ENCODE assay signal across 26 cellular contexts in genomic region chr21:41604583-41605041, GRCh38.
DNase-seq lines count a peak whose midpoint lies in the region; ATAC-seq, FAIRE-seq and TF ChIP-seq lines count a peak whose summit lies in the region.
"Had no signal": no experiment of that assay in that cellular context is flagged by ENCODE, and none has a peak within 500 bp of the region (broad histone marks: within the 10 kb centered on the region; RNA-seq: fewer than 3 reads in every experiment).

No MANE protein-coding gene starts in this region.

- H3K4me3 Mint-ChIP-seq in GM23338 = no peak overlapping the region
- no peak overlapping the region for H3K4me3 Mint-ChIP-seq in nephron
- H3K4me3 Mint-ChIP-seq in activated CD4-positive, alpha-beta T cell treated with anti-CD3 and anti-CD28 coated beads, Interleukin-2, amount 10 ng/mL, durations not matched to agents 7 days and 5 days = no peak overlapping the region
- H3K4me3 Mint-ChIP-seq: activated naive CD8-positive, alpha-beta T cell treated with anti-CD3 and anti-CD28 coated beads for 36 hours; CD14-positive monocyte; immature natural killer cell; mesothelial cell of epicardium; naive thymus-derived CD4-positive, alpha-beta T cell; T-helper 1 cell treated with Interleukin-12 subunit alpha and Interleukin-12 subunit beta and Interleukin-4 antibody, amounts not matched to agents 30 μg/mL and 1 μg/mL, for 36 hours; type B pancreatic cell had no signal

- no peaks in the 10 kb centered on the region for H3K9me1 ChIP-seq in K562 (ENCODE audit: control insufficient read depth, insufficient read depth, low read length)

- H3K4me1 ChIP-seq in GM23338 (ENCODE audit: insufficient read depth) (no peaks in the 10 kb centered on the region; the same call in 1 of the 2 replicates), K562 (replicated peaks in 1 of 2; ENCODE audit: control insufficient read depth in 2 of 2, insufficient read depth in 2 of 2, low read length in 2 of 2) (peaks cover 0 to 4% of the 10 kb centered on the region in 2 experiments; a peak in 1 of 5 replicates), upper lobe of right lung (peaks cover 1% of the 10 kb centered on the region)
- H3K4me1 ChIP-seq: left ventricle myocardium inferior had no signal

- H3K9me3 ChIP-seq in K562 (replicated peaks; ENCODE audit: control insufficient read depth, insufficient read depth, low read depth, low read length) = no peaks in the 10 kb centered on the region
- H3K9me3 ChIP-seq in upper lobe of right lung = no peaks in the 10 kb centered on the region
- H3K9me3 ChIP-seq: esophagus squamous epithelium, heart right ventricle, left ventricle myocardium inferior had no signal

- no peak overlapping the region for H3K9ac ChIP-seq in K562 (ENCODE audit: insufficient read depth in 1 of 2, low read depth in 2 of 2, low read length in 2 of 2)

- H3K27me3 ChIP-seq in GM23338 (ENCODE audit: insufficient read depth) = no peaks in the 10 kb centered on the region
- H3K27me3 ChIP-seq in K562 (ENCODE audit: control insufficient read depth in 2 of 2, insufficient read depth in 2 of 2, low read length in 2 of 2) = peaks cover 14 to 47% of the 10 kb centered on the region in 2 experiments
- H3K27me3 ChIP-seq in upper lobe of right lung = no peaks in the 10 kb centered on the region

- ATAC-seq in GM23338 (peak; percentile 72), K562 (no peak), upper lobe of right lung (no peak), left colon (no peak)
- ATAC-seq: heart right ventricle; naive thymus-derived CD4-positive, alpha-beta T cell had no signal

- H3K9me2 ChIP-seq in GM23338 (ENCODE audit: insufficient read depth) = no peaks in the 10 kb centered on the region

- H3K79me2 ChIP-seq in GM23338 (replicated peaks; ENCODE audit: insufficient read depth) (no peaks in the 10 kb centered on the region), K562 (ENCODE audit: control insufficient read depth, insufficient read depth, low read length) (no peaks in the 10 kb centered on the region)

- H3K4me1 Mint-ChIP-seq in GM23338 = peaks cover 11% of the 10 kb centered on the region
- H3K4me1 Mint-ChIP-seq in nephron = peaks cover 17% of the 10 kb centered on the region
- no peaks in the 10 kb centered on the region for H3K4me1 Mint-ChIP-seq in activated CD4-positive, alpha-beta T cell treated with anti-CD3 and anti-CD28 coated beads, Interleukin-2, amount 10 ng/mL, durations not matched to agents 7 days and 5 days
- H3K4me1 Mint-ChIP-seq: activated naive CD8-positive, alpha-beta T cell treated with anti-CD3 and anti-CD28 coated beads for 36 hours; CD14-positive monocyte; immature natural killer cell had no signal

- no peak for TF ChIP-seq CTCF in GM23338 (conservative IDR thresholded peaks at IDR 0.05; ENCODE audit: low read depth in 2 of 2)
- no peak for TF ChIP-seq CTCF in K562 (IDR thresholded peaks at IDR 0.05 in 2 of 3, conservative IDR thresholded peaks at IDR 0.05 in 1 of 3; ENCODE audit: insufficient read depth in 2 of 3, low read depth in 1 of 3, low read length in 3 of 3)
- TF ChIP-seq CTCF in nephron (IDR thresholded peaks at IDR 0.05; ENCODE audit: unreplicated experiment in 3 of 3) = no peak
- TF ChIP-seq CTCF in upper lobe of right lung (IDR thresholded peaks at IDR 0.05) = no peak

- H3K27me3 Mint-ChIP-seq in GM23338 (ENCODE audit: insufficient read depth, low read depth, poor library complexity) (peaks cover 11% of the 10 kb centered on the region), nephron (ENCODE audit: low read depth) (peaks cover 22% of the 10 kb centered on the region)
- H3K27me3 Mint-ChIP-seq in activated CD4-positive, alpha-beta T cell treated with anti-CD3 and anti-CD28 coated beads, Interleukin-2, amount 10 ng/mL, durations not matched to agents 7 days and 5 days = peaks cover 2% of the 10 kb centered on the region
- H3K27me3 Mint-ChIP-seq: type B pancreatic cell had no signal

- in situ Hi-C loops in K562 (cut with MboI) = no loop called here

- intact Hi-C loops in K562 (cut with micrococcal nuclease) (no loop called here), upper lobe of right lung (cut with DNase I) (no loop called here), left colon (cut with DNase I, micrococcal nuclease) (no loop called here)

- TF ChIP-seq POLR2A in K562 (conservative IDR thresholded peaks at IDR 0.05) = no peak

- DNase-seq in GM23338 (ENCODE audit: low spot score) (peak; percentile 49), K562 (ENCODE audit: extremely low read depth in 1 of 4, low spot score in 3 of 4) (no peak), upper lobe of right lung (peak; percentile 47), left colon (no peak)
- no peak for DNase-seq in stimulated activated naive CD4-positive, alpha-beta T cell treated with Interleukin-2 at 50 U/mL for 16 hours (lab: John Stamatoyannopoulos, UW)
- DNase-seq in activated CD4-positive, alpha-beta T cell treated with anti-CD3 and anti-CD28 coated beads, Interleukin-2, amount 10 ng/mL, durations not matched to agents 7 days and 5 days = no peak
- DNase-seq: activated effector memory CD4-positive, alpha-beta T cell treated with anti-CD3 and anti-CD28 coated beads, Interleukin-2, amount 50 U/mL, for 16 hours; activated naive CD8-positive, alpha-beta T cell treated with anti-CD3 and anti-CD28 coated beads for 36 hours; esophagus squamous epithelium; foreskin melanocyte; heart right ventricle; immature natural killer cell; left ventricle myocardium inferior; naive thymus-derived CD4-positive, alpha-beta T cell; NCI-H2081; NCI-H345; NCI-H748 treated with DMSO at 0.1 percent for 48 hours; stimulated activated CD4-positive, alpha-beta T cell treated with anti-CD3 and anti-CD28 coated beads, Interleukin-2, amount 100 ng/mL, for 48 hours; substantia nigra had no signal

- peak overlapping the region; percentile 94 for H2AFZ ChIP-seq in GM23338
- no peak overlapping the region for H2AFZ ChIP-seq in K562 (ENCODE audit: low read depth, low read length)

- H3K27ac Mint-ChIP-seq in GM23338 (no peak overlapping the region), nephron (peak overlapping the region; percentile 21 to 31 (median 21))
- no peak overlapping the region for H3K27ac Mint-ChIP-seq in activated CD4-positive, alpha-beta T cell treated with anti-CD3 and anti-CD28 coated beads, Interleukin-2, amount 10 ng/mL, durations not matched to agents 7 days and 5 days
- H3K27ac Mint-ChIP-seq: activated naive CD8-positive, alpha-beta T cell treated with anti-CD3 and anti-CD28 coated beads for 36 hours; immature natural killer cell; mesothelial cell of epicardium; naive thymus-derived CD4-positive, alpha-beta T cell; T-helper 1 cell treated with Interleukin-12 subunit alpha and Interleukin-12 subunit beta and Interleukin-4 antibody, amounts not matched to agents 30 μg/mL and 1 μg/mL, for 36 hours; type B pancreatic cell had no signal

- H3K9me3 Mint-ChIP-seq in GM23338 (no peaks in the 10 kb centered on the region; the same call in 2 of the 3 replicates), nephron (no peaks in the 10 kb centered on the region)
- H3K9me3 Mint-ChIP-seq in activated CD4-positive, alpha-beta T cell treated with anti-CD3 and anti-CD28 coated beads, Interleukin-2, amount 10 ng/mL, durations not matched to agents 7 days and 5 days = no peaks in the 10 kb centered on the region
- H3K9me3 Mint-ChIP-seq: activated naive CD8-positive, alpha-beta T cell treated with anti-CD3 and anti-CD28 coated beads for 36 hours; CD14-positive monocyte; immature natural killer cell; mesothelial cell of epicardium; naive thymus-derived CD4-positive, alpha-beta T cell; T-helper 1 cell treated with Interleukin-12 subunit alpha and Interleukin-12 subunit beta and Interleukin-4 antibody, amounts not matched to agents 30 μg/mL and 1 μg/mL, for 36 hours; type B pancreatic cell had no signal

- H3K36me3 ChIP-seq in GM23338 (ENCODE audit: insufficient read depth) = no peaks in the 10 kb centered on the region
- no peaks in the 10 kb centered on the region for H3K36me3 ChIP-seq in K562 (ENCODE audit: control insufficient read depth, insufficient read depth, low read length)
- no peaks in the 10 kb centered on the region for H3K36me3 ChIP-seq in upper lobe of right lung
- H3K36me3 ChIP-seq: esophagus squamous epithelium, heart right ventricle, left ventricle myocardium inferior had no signal

- no peaks in the 10 kb centered on the region for H3F3A ChIP-seq in GM23338 (replicated peaks; ENCODE audit: low read depth)

- H3K27ac ChIP-seq in GM23338 (ENCODE audit: low read depth) (no peak overlapping the region), K562 (ENCODE audit: extremely low read depth, low read depth, low read length) (no peak overlapping the region), upper lobe of right lung (no peak overlapping the region)
- H3K27ac ChIP-seq: esophagus squamous epithelium, heart right ventricle, left ventricle myocardium inferior, SK-N-MC had no signal

- POLR2A ChIA-PET in K562 (lab: Yijun Ruan, JAX) = interaction anchor here (0.6 to 1.3 kb wide), 3 partner anchors 11 to 735 kb away, joined by 3 to 5 read pairs (median 4); no protein-coding TSS in a partner anchor
- POLR2A ChIA-PET in activated CD4-positive, alpha-beta T cell treated with anti-CD3 and anti-CD28 coated beads, Interleukin-2, amount 10 ng/mL, durations not matched to agents 7 days and 5 days (lab: Charles Lee) = no interaction called here

- no peaks in the 10 kb centered on the region; the same call in 2 of the 3 replicates for H3K36me3 Mint-ChIP-seq in GM23338 (ENCODE audit: low read depth)
- no peaks in the 10 kb centered on the region for H3K36me3 Mint-ChIP-seq in nephron (ENCODE audit: low read depth)
- H3K36me3 Mint-ChIP-seq in activated CD4-positive, alpha-beta T cell treated with anti-CD3 and anti-CD28 coated beads, Interleukin-2, amount 10 ng/mL, durations not matched to agents 7 days and 5 days (ENCODE audit: low read depth) = no peaks in the 10 kb centered on the region
- H3K36me3 Mint-ChIP-seq: activated naive CD8-positive, alpha-beta T cell treated with anti-CD3 and anti-CD28 coated beads for 36 hours; CD14-positive monocyte; immature natural killer cell; mesothelial cell of epicardium; type B pancreatic cell had no signal

- no peaks in the 10 kb centered on the region for H4K20me1 ChIP-seq in GM23338 (replicated peaks; ENCODE audit: insufficient read depth)
- no peaks in the 10 kb centered on the region; the same call in none of the 2 replicates for H4K20me1 ChIP-seq in K562 (replicated peaks; ENCODE audit: control insufficient read depth, insufficient read depth, low read length)

- FAIRE-seq in K562 (lab: Jason Lieb, UNC) = no peak
- FAIRE-seq: GM12891 had no signal

- no peak for TF ChIP-seq EP300 in K562 (IDR thresholded peaks at IDR 0.05; ENCODE audit: low read length)

- H3K4me3 ChIP-seq in GM23338 = no peak overlapping the region
- no peak overlapping the region for H3K4me3 ChIP-seq in K562
- H3K4me3 ChIP-seq in upper lobe of right lung = no peak overlapping the region
- H3K4me3 ChIP-seq: esophagus squamous epithelium, heart right ventricle, left ventricle myocardium inferior, SK-N-MC had no signal

- 1% methylated on average over 12 of the region's 12 CpGs for WGBS in K562 (ENCODE audit: insufficient coverage, low coverage, missing lambda C conversion rate)

- CTCF ChIA-PET in K562 (lab: Yijun Ruan, JAX; ENCODE audit: low intra/inter-chr PET ratio) = no interaction called here
- CTCF ChIA-PET in activated CD4-positive, alpha-beta T cell treated with anti-CD3 and anti-CD28 coated beads, Interleukin-2, amount 10 ng/mL, durations not matched to agents 7 days and 5 days (lab: Charles Lee) = no interaction called here

- TF ChIP-seq RAD21 in K562 (CRISPR knock-in tag; conservative IDR thresholded peaks at IDR 0.05 in 1 of 2, IDR thresholded peaks at IDR 0.05 in 1 of 2) = no peak

- BruUV-seq in K562 (replicated peaks; lab: Mats Ljungman, UMichigan) = no TSS peak

- H3K4me2 ChIP-seq in GM23338 (no peak overlapping the region), K562 (ENCODE audit: insufficient read depth, low read length) (no peak overlapping the region)

Comparison
In these comparisons a context has a peak if more than half of its experiments do, and no peak if none do; other contexts are left out.
1. DNase-seq: peak in GM23338 (single experiment) and upper lobe of right lung (single experiment); none in K562 (0 of 4), left colon (0 of 2), stimulated activated naive CD4-positive, alpha-beta T cell treated with Interleukin-2 at 50 U/mL for 16 hours (single experiment) and activated CD4-positive, alpha-beta T cell treated with anti-CD3 and anti-CD28 coated beads, Interleukin-2, amount 10 ng/mL, durations not matched to agents 7 days and 5 days (single experiment).
2. H3K27ac Mint-ChIP-seq: peak in nephron (3 of 3); none in GM23338 (single experiment) and activated CD4-positive, alpha-beta T cell treated with anti-CD3 and anti-CD28 coated beads, Interleukin-2, amount 10 ng/mL, durations not matched to agents 7 days and 5 days (single experiment).